In genomic region chr3:112399064-112399463, GRCh38 we compare ENCODE assay signal across 17 cellular contexts.
"Had no signal": no experiment of that assay in that cellular context is flagged by ENCODE, and none has a peak within 500 bp of the region (broad histone marks: within the 10 kb centered on the region; RNA-seq: fewer than 3 reads in every experiment).

No MANE protein-coding gene starts in this region.

- H3K27ac ChIP-seq: body of pancreas had no signal

- H3K4me3 ChIP-seq: body of pancreas had no signal

- H3K9me3 Mint-ChIP-seq: activated CD4-positive, alpha-beta memory T cell treated with anti-CD3 and anti-CD28 coated beads for 36 hours; activated T-helper 1 cell treated with anti-CD3 and anti-CD28 coated beads, Interleukin-12 subunit alpha, Interleukin-12 subunit beta, Interleukin-2, Interleukin-4 antibody, amounts not matched to agents 30 ng/mL and 10 ng/mL and 1 ng/mL, durations not matched to agents 14 hours and 24 hours and 36 hours; effector memory CD8-positive, alpha-beta T cell; immature natural killer cell; natural killer cell treated with Interleukin-12 subunit alpha and Interleukin-12 subunit beta and Interleukin-15 and Interleukin-18, amount 100 ng/mL, for 72 hours had no signal

- H3K9me3 ChIP-seq: body of pancreas had no signal

- H3K27me3 Mint-ChIP-seq: activated naive CD8-positive, alpha-beta T cell treated with anti-CD3 and anti-CD28 coated beads, Interleukin-2, amount 10 ng/mL, durations not matched to agents 7 days and 5 days had no signal

- H3K27me3 ChIP-seq: body of pancreas had no signal

- H3K4me1 ChIP-seq: body of pancreas had no signal

- H3K27ac Mint-ChIP-seq: activated CD4-positive, alpha-beta memory T cell treated with anti-CD3 and anti-CD28 coated beads for 36 hours; activated T-helper 1 cell treated with anti-CD3 and anti-CD28 coated beads, Interleukin-12 subunit alpha, Interleukin-12 subunit beta, Interleukin-2, Interleukin-4 antibody, amounts not matched to agents 30 ng/mL and 10 ng/mL and 1 ng/mL, durations not matched to agents 14 hours and 24 hours and 36 hours; effector memory CD8-positive, alpha-beta T cell; immature natural killer cell; natural killer cell treated with Interleukin-12 subunit alpha and Interleukin-12 subunit beta and Interleukin-15 and Interleukin-18, amount 100 ng/mL, for 72 hours had no signal

- H3K36me3 Mint-ChIP-seq: activated CD4-positive, alpha-beta memory T cell treated with anti-CD3 and anti-CD28 coated beads for 36 hours; immature natural killer cell; natural killer cell treated with Interleukin-12 subunit alpha and Interleukin-12 subunit beta and Interleukin-15 and Interleukin-18, amount 100 ng/mL, for 72 hours had no signal

- H3K4me3 Mint-ChIP-seq: activated CD4-positive, alpha-beta memory T cell treated with anti-CD3 and anti-CD28 coated beads for 36 hours; activated naive CD8-positive, alpha-beta T cell treated with anti-CD3 and anti-CD28 coated beads, Interleukin-2, amount 10 ng/mL, durations not matched to agents 7 days and 5 days; activated T-helper 1 cell treated with anti-CD3 and anti-CD28 coated beads, Interleukin-12 subunit alpha, Interleukin-12 subunit beta, Interleukin-2, Interleukin-4 antibody, amounts not matched to agents 30 ng/mL and 10 ng/mL and 1 ng/mL, durations not matched to agents 14 hours and 24 hours and 36 hours; effector memory CD8-positive, alpha-beta T cell; immature natural killer cell; natural killer cell treated with Interleukin-12 subunit alpha and Interleukin-12 subunit beta and Interleukin-15 and Interleukin-18, amount 100 ng/mL, for 72 hours had no signal

- ATAC-seq: body of pancreas; effector memory CD8-positive, alpha-beta T cell; natural killer cell treated with Interleukin-12 subunit alpha and Interleukin-12 subunit beta and Interleukin-15 and Interleukin-18, amount 100 ng/mL, for 72 hours had no signal

- DNase-seq: activated CD4-positive, alpha-beta memory T cell treated with anti-CD3 and anti-CD28 coated beads for 36 hours; activated gamma-delta T cell treated with Interleukin-2 at 50 U/mL for 16 hours; activated naive CD8-positive, alpha-beta T cell treated with anti-CD3 and anti-CD28 coated beads, Interleukin-2, amount 10 ng/mL, durations not matched to agents 7 days and 5 days; activated T-cell treated with anti-CD3 and anti-CD28 coated beads for 4 hours; amygdala; body of pancreas; caudate nucleus; effector memory CD8-positive, alpha-beta T cell; foreskin melanocyte; glutamatergic neuron; hypothalamus; immature natural killer cell; nucleus accumbens; retina; stimulated activated naive CD4-positive, alpha-beta T cell had no signal
